In genomic region chr5:179619776-179620175, GRCh38 we compare ENCODE assay signal across 8 cellular contexts. TPM values are rescaled to one million over a fixed set of nuclear protein-coding genes. Genes with fewer than 3 reads are reported as not detected.
A peak's percentile ranks its signal among the peaks of the same experiment; 100 is the strongest.
DNase-seq lines count a peak whose midpoint lies in the region; ATAC-seq and TF ChIP-seq lines count a peak whose summit lies in the region.

No MANE protein-coding gene starts in this region.

- ATAC-seq in WTC11: no peak
- ATAC-seq in HG02970 (IDR thresholded peaks at IDR 0.05; ENCODE audit: low FRiP score, unreplicated experiment): no peak

- POLR2A ChIA-PET in WTC11 (lab: Charles Lee): no interaction called here

- CTCF ChIA-PET in WTC11 (lab: Charles Lee): interaction anchor here (0.5 kb wide), 1 partner anchor 13 kb away, joined by 4 read pairs; no protein-coding TSS in a partner anchor

- H3K9me3 Mint-ChIP-seq in WTC11: no peaks in the 10 kb centered on the region

- peak overlapping the region; percentile 90 for H3K4me3 Mint-ChIP-seq in WTC11

- TF ChIP-seq CTCF in HFF-Myc (IDR thresholded peaks at IDR 0.05; ENCODE audit: low read depth, low read length, missing control alignments): no peak
- no peak for TF ChIP-seq CTCF in WTC11 (IDR thresholded peaks at IDR 0.05)
- no peak for TF ChIP-seq CTCF in fibroblast of villous mesenchyme (IDR thresholded peaks at IDR 0.05; ENCODE audit: insufficient read depth, low read depth, low read length)

- no peak for DNase-seq in HFF-Myc (ENCODE audit: extremely low read depth, low read depth)
- no peak for DNase-seq in WTC11 (ENCODE audit: low spot score)
- no peak for DNase-seq in fibroblast of villous mesenchyme (ENCODE audit: low read depth)
- no peak for DNase-seq in skeletal muscle cell (ENCODE audit: low read depth)
- DNase-seq in T1000 (lab: John Stamatoyannopoulos, UW): no peak
- no peak for DNase-seq in NCI-H1930 (lab: John Stamatoyannopoulos, UW)
- no peak for DNase-seq in DMS53 (lab: John Stamatoyannopoulos, UW)

- peak overlapping the region; percentile 95 for H3K4me3 ChIP-seq in HFF-Myc (replicated peaks; ENCODE audit: low read depth, low read length)
- H3K4me3 ChIP-seq in fibroblast of villous mesenchyme (ENCODE audit: low read depth, low read length): peak overlapping the region; percentile 100
- H3K4me3 ChIP-seq in skeletal muscle cell (ENCODE audit: low read depth, low read length): peak overlapping the region; percentile 96

- H3K36me3 Mint-ChIP-seq in WTC11: peaks cover 81% of the 10 kb centered on the region

- no peak overlapping the region for H3K27ac Mint-ChIP-seq in WTC11

- H3K27me3 Mint-ChIP-seq in WTC11 (ENCODE audit: low read depth): no peaks in the 10 kb centered on the region

- H3K4me1 Mint-ChIP-seq in WTC11: peaks cover 47% of the 10 kb centered on the region

TF ChIP-seq in WTC11, 78 proteins besides CTCF, POLR2A, EP300 and RAD21:
- TF ChIP-seq IRF2 (CRISPR knock-in tag; IDR thresholded peaks at IDR 0.05; ENCODE audit: borderline replicate concordance, low read depth): no peak
- TF ChIP-seq ZNF263 (CRISPR knock-in tag; IDR thresholded peaks at IDR 0.05; ENCODE audit: low read depth): no peak
- TF ChIP-seq GTF2I (CRISPR knock-in tag; conservative IDR thresholded peaks at IDR 0.05): no peak
- TF ChIP-seq ZNF396 (CRISPR knock-in tag; IDR thresholded peaks at IDR 0.05; ENCODE audit: borderline replicate concordance): no peak
- no peak for TF ChIP-seq ATF1 (CRISPR knock-in tag; IDR thresholded peaks at IDR 0.05)
- no peak for TF ChIP-seq ATF3 (CRISPR knock-in tag; conservative IDR thresholded peaks at IDR 0.05)
- no peak for TF ChIP-seq E2F1 (CRISPR knock-in tag; IDR thresholded peaks at IDR 0.05)
- no peak for TF ChIP-seq KAT7 (CRISPR knock-in tag; IDR thresholded peaks at IDR 0.05; ENCODE audit: borderline replicate concordance)
- no peak for TF ChIP-seq ZNF317 (CRISPR knock-in tag; IDR thresholded peaks at IDR 0.05; ENCODE audit: borderline replicate concordance, low read depth)
- no peak for TF ChIP-seq NFATC4 (CRISPR knock-in tag; IDR thresholded peaks at IDR 0.05)
- no peak for TF ChIP-seq ZSCAN18 (CRISPR knock-in tag; IDR thresholded peaks at IDR 0.05)
- no peak for TF ChIP-seq MYBL2 (CRISPR knock-in tag; IDR thresholded peaks at IDR 0.05)
- TF ChIP-seq CBFB (CRISPR knock-in tag; IDR thresholded peaks at IDR 0.05; ENCODE audit: low read depth): no peak
- no peak for TF ChIP-seq ZNF416 (CRISPR knock-in tag; IDR thresholded peaks at IDR 0.05)
- no peak for TF ChIP-seq ESRRA (CRISPR knock-in tag; IDR thresholded peaks at IDR 0.05; ENCODE audit: borderline replicate concordance)
- no peak for TF ChIP-seq TP53 (CRISPR knock-in tag; IDR thresholded peaks at IDR 0.05)
- TF ChIP-seq SMAD3 (CRISPR knock-in tag; IDR thresholded peaks at IDR 0.05; ENCODE audit: borderline replicate concordance): no peak
- no peak for TF ChIP-seq ATF6 (CRISPR knock-in tag; IDR thresholded peaks at IDR 0.05)

RNA-seq across cellular contexts. Expression of gene HNRNPH1, which starts 3.7 kb away (rescaled TPM):
- total RNA-seq in WTC11 (2021): 671 to 865 TPM (median 709 TPM) in 3 replicates
- 474 and 562 TPM in 2 replicates for total RNA-seq in fibroblast of villous mesenchyme
